In the genomic region with DNA sequence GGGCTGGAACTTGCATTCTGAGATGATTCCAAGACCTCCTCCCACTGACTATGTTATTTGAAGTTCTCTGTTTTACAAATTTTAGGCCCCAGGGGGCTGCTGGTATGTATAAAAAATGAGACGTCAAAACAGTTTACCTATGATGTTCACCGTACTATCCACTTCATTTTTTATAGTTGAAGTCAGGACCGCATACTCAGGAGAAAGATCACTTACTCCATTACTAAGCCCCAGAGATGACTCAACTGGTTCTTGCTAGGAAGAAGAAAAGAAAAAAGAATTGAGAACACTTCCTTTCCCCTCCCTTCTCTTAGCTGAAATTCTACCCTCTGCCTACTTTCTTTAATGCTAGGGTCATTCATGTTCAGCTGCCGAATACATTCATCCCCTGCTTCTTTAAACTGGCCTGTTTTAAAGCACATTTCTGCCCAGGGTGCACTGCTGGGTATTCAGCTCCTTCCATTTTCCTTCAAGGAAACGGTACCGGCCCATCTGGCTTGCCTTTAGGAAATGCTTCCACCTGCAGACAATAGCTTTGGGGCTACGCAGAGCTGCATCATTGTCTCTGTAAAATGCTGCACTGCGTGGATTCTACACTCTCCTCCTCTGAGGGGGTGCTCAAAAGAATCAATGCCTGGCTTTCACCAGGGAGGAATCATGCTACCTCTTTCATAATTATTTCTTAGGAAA, we compare ENCODE assay signal across 1 cellular context.
TF ChIP-seq lines count a peak whose summit lies in the region.

No MANE protein-coding gene starts in this region.

TF ChIP-seq in H1, 55 proteins besides CTCF, POLR2A, EP300 and RAD21:
- TF ChIP-seq SP1 (IDR thresholded peaks at IDR 0.05; ENCODE audit: low read depth, low read length) = no peak
- no peak for TF ChIP-seq RBBP5 (IDR thresholded peaks at IDR 0.05; ENCODE audit: borderline replicate concordance, low read depth, low read length)
- no peak for TF ChIP-seq CHD1 (IDR thresholded peaks at IDR 0.05; ENCODE audit: low read depth, low read length)
- TF ChIP-seq RXRA (IDR thresholded peaks at IDR 0.05; ENCODE audit: insufficient read depth, low read depth, low read length) = no peak
- no peak for TF ChIP-seq TBP (IDR thresholded peaks at IDR 0.05; ENCODE audit: low read depth, low read length)
